18 cellular contexts compared by ENCODE assay signal in the genomic region with DNA sequence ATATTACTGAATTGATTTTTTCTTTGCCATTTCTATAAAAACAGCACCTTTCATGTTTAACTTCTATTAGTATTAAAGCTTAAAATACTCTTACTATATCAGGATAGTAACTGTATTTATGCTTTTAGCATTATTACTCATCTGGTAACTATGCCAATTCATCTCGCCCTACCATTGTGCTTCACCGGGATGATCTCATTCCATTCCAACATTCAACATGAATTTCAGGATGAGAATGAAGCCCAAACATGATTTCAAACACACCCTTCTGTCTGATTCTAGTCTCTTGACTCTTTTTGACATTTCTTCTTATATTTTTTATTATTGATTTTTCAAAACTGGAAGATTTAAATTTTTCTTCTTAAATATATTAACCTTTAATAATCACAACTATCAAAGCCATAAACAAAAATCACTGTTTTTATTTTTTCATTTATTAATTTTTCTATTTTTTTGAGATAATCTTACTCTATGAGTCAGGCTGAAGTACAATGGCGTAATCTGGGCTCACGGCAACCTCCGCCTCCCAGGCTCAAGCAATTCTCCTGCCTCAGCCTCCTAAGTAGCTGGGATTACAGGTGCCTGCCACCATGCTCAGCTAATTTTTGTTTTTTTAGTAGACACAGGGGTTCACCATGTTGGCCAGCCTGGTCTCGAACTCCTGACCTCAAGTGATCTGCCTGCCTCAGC. TPM values are rescaled to one million over a fixed set of nuclear protein-coding genes. Genes with fewer than 3 reads are reported as not detected.
A peak's percentile ranks its signal among the peaks of the same experiment; 100 is the strongest.
DNase-seq lines count a peak whose midpoint lies in the region; ATAC-seq and TF ChIP-seq lines count a peak whose summit lies in the region.
"Had no signal": no experiment of that assay in that cellular context is flagged by ENCODE, and none has a peak within 500 bp of the region (broad histone marks: within the 10 kb centered on the region; RNA-seq: fewer than 3 reads in every experiment).

No MANE protein-coding gene starts in this region.

- H3K79me2 ChIP-seq in osteoblast (ENCODE audit: insufficient read depth, low read length): no peaks in the 10 kb centered on the region

- H3K4me2 ChIP-seq in osteoblast (ENCODE audit: insufficient read depth, low read length): no peak overlapping the region
- H3K4me2 ChIP-seq: GM23338 had no signal

- no peak overlapping the region for H3K4me3 ChIP-seq in osteoblast (ENCODE audit: insufficient read depth, low read length)
- H3K4me3 ChIP-seq: gastroesophageal sphincter, GM23338 had no signal

- H2AFZ ChIP-seq in osteoblast (ENCODE audit: low read length): no peak overlapping the region
- H2AFZ ChIP-seq: GM23338 had no signal

- H3K27me3 ChIP-seq in osteoblast (ENCODE audit: insufficient read depth, low read length): no peaks in the 10 kb centered on the region
- H3K27me3 ChIP-seq: gastroesophageal sphincter had no signal

- no peak overlapping the region for H3K27ac Mint-ChIP-seq in stimulated activated effector memory CD8-positive, alpha-beta T cell treated with anti-CD3 and anti-CD28 coated beads, Interleukin-12 subunit alpha, Interleukin-12 subunit beta, amount 100 ng/mL, for 72 hours
- H3K27ac Mint-ChIP-seq: activated B cell treated with CpG ODN at 0.5 μM for 24 hours, GM23338 had no signal

- H3K27ac ChIP-seq in epithelial cell of prostate: peak overlapping the region; percentile 95
- H3K27ac ChIP-seq in osteoblast (ENCODE audit: low read depth, low read length): peak overlapping the region; percentile 53

- no peaks in the 10 kb centered on the region for H3K9me3 Mint-ChIP-seq in stimulated activated effector memory CD8-positive, alpha-beta T cell treated with anti-CD3 and anti-CD28 coated beads, Interleukin-12 subunit alpha, Interleukin-12 subunit beta, amount 100 ng/mL, for 72 hours
- H3K9me3 Mint-ChIP-seq: activated B cell treated with CpG ODN at 0.5 μM for 24 hours, GM23338 had no signal

- ATAC-seq in stimulated activated effector memory CD8-positive, alpha-beta T cell treated with anti-CD3 and anti-CD28 coated beads, Interleukin-12 subunit alpha, Interleukin-12 subunit beta, amount 100 ng/mL, for 72 hours: no peak
- ATAC-seq in left lobe of liver (no peak), GM21360 (IDR thresholded peaks at IDR 0.05; ENCODE audit: unreplicated experiment) (no peak)
- ATAC-seq: gastroesophageal sphincter, GM23338 had no signal

- H3K4me1 Mint-ChIP-seq in stimulated activated effector memory CD8-positive, alpha-beta T cell treated with anti-CD3 and anti-CD28 coated beads, Interleukin-12 subunit alpha, Interleukin-12 subunit beta, amount 100 ng/mL, for 72 hours: no peaks in the 10 kb centered on the region
- H3K4me1 Mint-ChIP-seq: activated B cell treated with CpG ODN at 0.5 μM for 24 hours had no signal

- no peaks in the 10 kb centered on the region for H3K9me3 ChIP-seq in osteoblast (ENCODE audit: low read depth, low read length)
- H3K9me3 ChIP-seq: gastroesophageal sphincter had no signal

- no peak for TF ChIP-seq CTCF in osteoblast (IDR thresholded peaks at IDR 0.05; ENCODE audit: extremely low read depth, low read depth, low read length)

- H3K4me1 ChIP-seq in osteoblast (ENCODE audit: insufficient read depth, low read length): no peaks in the 10 kb centered on the region

- no peak overlapping the region for H3K4me3 Mint-ChIP-seq in stimulated activated effector memory CD8-positive, alpha-beta T cell treated with anti-CD3 and anti-CD28 coated beads, Interleukin-12 subunit alpha, Interleukin-12 subunit beta, amount 100 ng/mL, for 72 hours
- H3K4me3 Mint-ChIP-seq: activated B cell treated with CpG ODN at 0.5 μM for 24 hours, GM23338 had no signal

- H4K20me1 ChIP-seq in osteoblast (ENCODE audit: insufficient read depth, low read length): no peaks in the 10 kb centered on the region

- no peaks in the 10 kb centered on the region for H3K36me3 Mint-ChIP-seq in stimulated activated effector memory CD8-positive, alpha-beta T cell treated with anti-CD3 and anti-CD28 coated beads, Interleukin-12 subunit alpha, Interleukin-12 subunit beta, amount 100 ng/mL, for 72 hours

- DNase-seq in EH (ENCODE audit: low read depth) (peak; percentile 72), RPMI7951 (ENCODE audit: low read depth) (peak; percentile 68), epithelial cell of prostate (ENCODE audit: low read depth, low spot score) (peak; percentile 67), osteoblast (ENCODE audit: insufficient read length, low spot score, missing footprints) (peak; percentile 86), left lobe of liver (ENCODE audit: low spot score) (no peak)
- no peak for DNase-seq in stimulated activated effector memory CD8-positive, alpha-beta T cell treated with anti-CD3 and anti-CD28 coated beads, Interleukin-12 subunit alpha, Interleukin-12 subunit beta, amount 100 ng/mL, for 72 hours (ENCODE audit: low spot score in 2 of 2)
- DNase-seq in stimulated activated CD4-positive, alpha-beta T cell treated with anti-CD3 and anti-CD28 coated beads, Interleukin-4, amount 100 ng/mL, for 24 hours: no peak
- DNase-seq: activated B cell treated with CpG ODN at 0.5 μM for 24 hours; activated T-cell treated with anti-CD3 and anti-CD28 coated beads for 4 hours; NCI-H1105; NCI-H524 treated with DMSO at 0.1 percent for 48 hours; nucleus accumbens; SHP77 treated with DMSO at 0.1 percent for 48 hours; stimulated activated CD4-positive, alpha-beta T cell treated with anti-CD3 and anti-CD28 coated beads, Interleukin-1b, Interleukin-23, amount 100 ng/mL, for 48 hours; stimulated activated naive CD4-positive, alpha-beta T cell treated with Interleukin-2 at 50 U/mL for 16 hours had no signal

- H3K36me3 ChIP-seq in osteoblast (ENCODE audit: insufficient read depth, low read length): no peaks in the 10 kb centered on the region
- H3K36me3 ChIP-seq: gastroesophageal sphincter had no signal

RNA-seq across cellular contexts. Expression of a gene that starts 46.7 kb away (rescaled TPM):
- 15.2 and 20.7 TPM in 2 replicates for total RNA-seq in RPMI7951 (2014; rRNA removed; shearing (Covaris generic))
- total RNA-seq in osteoblast: 1,360 and 1,632 TPM in 2 replicates
- 2.1 TPM for total RNA-seq in left lobe of liver
- total RNA-seq: activated B cell treated with CpG ODN at 0.5 μM for 24 hours had no signal

Comparison
In these comparisons a context has a peak if more than half of its experiments do, and no peak if none do; other contexts are left out.
1. DNase-seq: peak in EH (single experiment), RPMI7951 (single experiment), epithelial cell of prostate (single experiment) and osteoblast (single experiment); none in stimulated activated effector memory CD8-positive, alpha-beta T cell treated with anti-CD3 and anti-CD28 coated beads, Interleukin-12 subunit alpha, Interleukin-12 subunit beta, amount 100 ng/mL, for 72 hours (0 of 2), left lobe of liver (single experiment) and stimulated activated CD4-positive, alpha-beta T cell treated with anti-CD3 and anti-CD28 coated beads, Interleukin-4, amount 100 ng/mL, for 24 hours (single experiment).
2. RNA of a gene that starts 46.7 kb away (total RNA-seq): 1,360 to 1,632 TPM in osteoblast; 15.2 to 20.7 TPM in RPMI7951 and 2.1 TPM in left lobe of liver (single experiment); every median in the first group is over 10 times any median in the second.